22 cellular contexts compared by ENCODE assay signal in genomic region chr15:62350744-62351143, GRCh38.
"Had no signal": no experiment of that assay in that cellular context is flagged by ENCODE, and none has a peak within 500 bp of the region (broad histone marks: within the 10 kb centered on the region; RNA-seq: fewer than 3 reads in every experiment).

No MANE protein-coding gene starts in this region.

- H3K36me3 Mint-ChIP-seq: naive B cell; stimulated activated effector memory CD8-positive, alpha-beta T cell treated with anti-CD3 and anti-CD28 coated beads, Interleukin-12 subunit alpha, Interleukin-12 subunit beta, amount 100 ng/mL, for 72 hours had no signal

- H3K9me3 Mint-ChIP-seq: nephron; stimulated activated effector memory CD8-positive, alpha-beta T cell treated with anti-CD3 and anti-CD28 coated beads, Interleukin-12 subunit alpha, Interleukin-12 subunit beta, amount 100 ng/mL, for 72 hours had no signal

- H3K27ac ChIP-seq: foreskin keratinocyte, parathyroid adenoma, psoas muscle, right lobe of liver, suprapubic skin, tibial artery, upper lobe of left lung, vagina had no signal

- H2AFZ ChIP-seq: parathyroid adenoma had no signal

- H3K4me1 Mint-ChIP-seq: nephron; stimulated activated effector memory CD8-positive, alpha-beta T cell treated with anti-CD3 and anti-CD28 coated beads, Interleukin-12 subunit alpha, Interleukin-12 subunit beta, amount 100 ng/mL, for 72 hours had no signal

- DNase-seq: dermis blood vessel endothelial cell; erythroblast; foreskin keratinocyte; head of caudate nucleus; hippocampal formation; left colon; left ventricle myocardium superior; mesendoderm; naive B cell; psoas muscle; retina; right lobe of liver; stimulated activated CD4-positive, alpha-beta T cell treated with anti-CD3 and anti-CD28 coated beads, Interleukin-4, amount 100 ng/mL, for 1 hour; stimulated activated CD8-positive, alpha-beta memory T cell treated with anti-CD3 and anti-CD28 coated beads, Interleukin-4, amount 100 ng/mL, for 48 hours; stimulated activated naive CD8-positive, alpha-beta T cell treated with anti-CD3 and anti-CD28 coated beads, Interleukin-15, Interleukin-2, amounts not matched to agents 100 U/mL and 50 U/mL, for 24 hours; tibial artery had no signal

- H3K4me3 ChIP-seq: psoas muscle, right lobe of liver, suprapubic skin, tibial artery, vagina had no signal

- H3K4me1 ChIP-seq: foreskin keratinocyte, parathyroid adenoma, psoas muscle, right lobe of liver, suprapubic skin, tibial artery, upper lobe of left lung, vagina had no signal

- H3K4me3 Mint-ChIP-seq: nephron; stimulated activated effector memory CD8-positive, alpha-beta T cell treated with anti-CD3 and anti-CD28 coated beads, Interleukin-12 subunit alpha, Interleukin-12 subunit beta, amount 100 ng/mL, for 72 hours had no signal

- H3K27ac Mint-ChIP-seq: nephron; stimulated activated effector memory CD8-positive, alpha-beta T cell treated with anti-CD3 and anti-CD28 coated beads, Interleukin-12 subunit alpha, Interleukin-12 subunit beta, amount 100 ng/mL, for 72 hours had no signal

- H3K27me3 ChIP-seq: foreskin keratinocyte, right lobe of liver, suprapubic skin, tibial artery, upper lobe of left lung, vagina had no signal

- H3K36me3 ChIP-seq: right lobe of liver, suprapubic skin, tibial artery, upper lobe of left lung, vagina had no signal

- ATAC-seq: foreskin keratinocyte; left colon; left ventricle myocardium superior; psoas muscle; right lobe of liver; stimulated activated effector memory CD8-positive, alpha-beta T cell treated with anti-CD3 and anti-CD28 coated beads, Interleukin-12 subunit alpha, Interleukin-12 subunit beta, amount 100 ng/mL, for 72 hours; stimulated activated naive CD8-positive, alpha-beta T cell treated with anti-CD3 and anti-CD28 coated beads, Interleukin-15, Interleukin-2, amounts not matched to agents 100 U/mL and 50 U/mL, for 24 hours had no signal

- H3K9me3 ChIP-seq: right lobe of liver, suprapubic skin, vagina had no signal

- H3K9ac ChIP-seq: parathyroid adenoma had no signal
